In the genomic region with DNA sequence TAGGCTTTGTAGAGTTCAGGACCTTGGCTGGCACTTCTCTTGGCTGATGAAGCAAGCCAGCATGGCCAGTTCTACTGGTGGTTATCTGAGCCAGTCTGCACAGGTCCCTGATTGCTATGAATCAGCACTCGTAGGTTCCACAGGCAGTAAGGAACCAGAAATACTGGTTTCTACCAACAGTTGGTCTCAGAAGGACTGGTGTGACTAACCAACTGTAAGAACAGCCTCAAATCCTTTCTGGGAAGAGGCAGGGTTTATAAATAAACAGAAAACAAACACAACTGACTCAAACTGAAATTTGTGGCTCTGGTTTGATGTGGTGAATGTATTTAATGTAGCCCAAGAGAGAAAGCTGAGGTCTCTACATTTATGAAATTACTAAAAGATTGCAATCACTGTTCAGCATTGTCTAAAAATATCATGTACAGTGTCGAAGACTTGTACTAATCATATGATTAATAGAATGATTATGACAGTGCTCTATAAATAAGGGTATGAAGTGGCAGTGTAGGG, we compare ENCODE assay signal across 8 cellular contexts. TPM values are rescaled to one million over a fixed set of nuclear protein-coding genes. Genes with fewer than 3 reads are reported as not detected.
A peak's percentile ranks its signal among the peaks of the same experiment; 100 is the strongest.
DNase-seq lines count a peak whose midpoint lies in the region; ATAC-seq and TF ChIP-seq lines count a peak whose summit lies in the region.

No MANE protein-coding gene starts in this region.

- no peak overlapping the region for H3K4me3 ChIP-seq in OCI-LY7 (ENCODE audit: low read depth, low read length, poor library complexity, severe bottlenecking)
- H3K4me3 ChIP-seq in esophagus (ENCODE audit: low read depth in 1 of 2, low read length in 2 of 2), result no peak overlapping the region
- no peak overlapping the region for H3K4me3 ChIP-seq in smooth muscle cell

- H3K4me1 ChIP-seq in OCI-LY7 (ENCODE audit: insufficient read depth, low read length, poor library complexity, severe bottlenecking) (peaks cover 48% of the 10 kb centered on the region), esophagus (ENCODE audit: control insufficient read depth in 2 of 2, insufficient read depth in 2 of 2, low read length in 1 of 2) (peaks cover 0 to 3% of the 10 kb centered on the region in 2 donors), smooth muscle cell (ENCODE audit: low read depth) (peaks cover 10% of the 10 kb centered on the region)

- peak overlapping the region; percentile 29 for H3K9ac ChIP-seq in smooth muscle cell (ENCODE audit: low read depth)

- CTCF ChIA-PET in OCI-LY7 (lab: Charles Lee; ENCODE audit: unreplicated experiment), result no interaction called here

- ATAC-seq in GM19025 (IDR thresholded peaks at IDR 0.05; ENCODE audit: low read depth, unreplicated experiment) (peak; percentile 90), HG03066 (IDR thresholded peaks at IDR 0.05; ENCODE audit: low read depth, unreplicated experiment) (peak; percentile 78)

- H3K9me3 ChIP-seq in OCI-LY7 (ENCODE audit: low read length), result no peaks in the 10 kb centered on the region
- H3K9me3 ChIP-seq in esophagus (ENCODE audit: control insufficient read depth in 2 of 2, insufficient read depth in 1 of 2, low read depth in 1 of 2, low read length in 1 of 2), result no peaks in the 10 kb centered on the region
- no peaks in the 10 kb centered on the region for H3K9me3 ChIP-seq in smooth muscle cell (replicated peaks; ENCODE audit: low read depth)

- H3K79me2 ChIP-seq in OCI-LY7 (ENCODE audit: insufficient read depth, low read depth, low read length), result no peaks in the 10 kb centered on the region
- H3K79me2 ChIP-seq in smooth muscle cell (ENCODE audit: low read depth), result no peaks in the 10 kb centered on the region

- intact Hi-C loops in OCI-LY7 (cut with micrococcal nuclease; ENCODE audit: unreplicated experiment), result no loop called here

- H3K27me3 ChIP-seq in esophagus (ENCODE audit: control insufficient read depth in 1 of 2, insufficient read depth in 2 of 2, low read length in 2 of 2) (no peaks in the 10 kb centered on the region), smooth muscle cell (ENCODE audit: low read depth) (no peaks in the 10 kb centered on the region)

- H3K27ac ChIP-seq in OCI-LY7 (ENCODE audit: low read depth, low read length, poor library complexity, severe bottlenecking), result no peak overlapping the region
- H3K27ac ChIP-seq in esophagus (ENCODE audit: low read depth in 2 of 2, low read length in 1 of 2), result peak overlapping the region; percentile 82 to 87
- H3K27ac ChIP-seq in smooth muscle cell (ENCODE audit: low read depth), result peak overlapping the region; percentile 81

- POLR2A ChIA-PET in OCI-LY7 (lab: Charles Lee), result interaction anchor here (0.7 to 1.1 kb wide), 3 partner anchors 8 to 24 kb away, joined by 3 to 4 read pairs (median 3); no protein-coding TSS in a partner anchor

- H3K9me2 ChIP-seq in OCI-LY7 (ENCODE audit: insufficient read depth, low read length), result no peaks in the 10 kb centered on the region

- H3K36me3 ChIP-seq in OCI-LY7 (ENCODE audit: insufficient read depth, low read length) (no peaks in the 10 kb centered on the region), esophagus (ENCODE audit: control insufficient read depth in 2 of 2, insufficient read depth in 2 of 2, low read length in 1 of 2) (no peaks in the 10 kb centered on the region), smooth muscle cell (ENCODE audit: low read depth) (no peaks in the 10 kb centered on the region)

- peaks cover 10% of the 10 kb centered on the region for H3F3A ChIP-seq in smooth muscle cell (ENCODE audit: low read depth)

- peak; percentile 19 for DNase-seq in CD1c-positive myeloid dendritic cell (ENCODE audit: extremely low spot score)
- DNase-seq in OCI-LY7 (ENCODE audit: low spot score), result no peak
- DNase-seq in smooth muscle cell (lab: John Stamatoyannopoulos, UW; ENCODE audit: unreplicated experiment), result no peak
- DNase-seq in NCI-H2171 treated with DMSO at 0.1 percent for 48 hours (lab: John Stamatoyannopoulos, UW), result no peak
- no peak for DNase-seq in SHP77 (lab: John Stamatoyannopoulos, UW)

- no peaks in the 10 kb centered on the region for H4K20me1 ChIP-seq in OCI-LY7 (ENCODE audit: insufficient read depth, low read length)
- no peaks in the 10 kb centered on the region for H4K20me1 ChIP-seq in smooth muscle cell (ENCODE audit: low read depth)

- H2AFZ ChIP-seq in OCI-LY7 (ENCODE audit: low read length), result peak overlapping the region; percentile 54
- H2AFZ ChIP-seq in smooth muscle cell (ENCODE audit: low read depth), result no peak overlapping the region

- BruUV-seq in OCI-LY7 (replicated peaks; lab: Mats Ljungman, UMichigan), result no TSS peak

- 19 to 23% methylated on average over 2 of the region's 2 CpGs for WGBS in esophagus, 2 donors
- 13% methylated on average over 2 of the region's 2 CpGs for WGBS in smooth muscle cell (ENCODE audit: low lambda C conversion rate)

- TF ChIP-seq CTCF in OCI-LY7 (conservative IDR thresholded peaks at IDR 0.05; ENCODE audit: low read length) (no peak), smooth muscle cell (IDR thresholded peaks at IDR 0.05; ENCODE audit: borderline replicate concordance, insufficient read depth, poor library complexity, severe bottlenecking) (no peak)

- H3K4me2 ChIP-seq in OCI-LY7 (ENCODE audit: low read length) (no peak overlapping the region), smooth muscle cell (peak overlapping the region; percentile 34)

RNA-seq across cellular contexts. Expression of gene RAPH1, which starts 44.1 kb away (rescaled TPM):
- 4.0 and 4.5 TPM in 2 replicates for total RNA-seq in OCI-LY7 (2014; rRNA removed; shearing (Covaris generic))
- total RNA-seq in OCI-LY7 (2022), result 16.9 and 21.5 TPM in 2 replicates
- polyA plus RNA-seq in esophagus, result 1 to 10 TPM; 3.8 to 5.0 TPM
- total RNA-seq in smooth muscle cell, result 15.1 and 22.3 TPM in 2 replicates
- polyA plus RNA-seq in smooth muscle cell, result 6.8 and 8.5 TPM in 2 replicates
